In genomic region chr5:68443091-68443490, GRCh38 we compare ENCODE assay signal across 20 cellular contexts.
"Had no signal": no experiment of that assay in that cellular context is flagged by ENCODE, and none has a peak within 500 bp of the region (broad histone marks: within the 10 kb centered on the region; RNA-seq: fewer than 3 reads in every experiment).

No MANE protein-coding gene starts in this region.

- H3K27ac ChIP-seq: VCaP had no signal

- DNase-seq: activated CD4-positive, alpha-beta memory T cell treated with anti-CD3 and anti-CD28 coated beads for 36 hours; activated CD4-positive, alpha-beta T cell treated with anti-CD3 and anti-CD28 coated beads, Interleukin-2, amount 10 ng/mL, durations not matched to agents 7 days and 5 days; activated CD4-positive, CD25-positive, alpha-beta regulatory T cell; activated CD8-positive, alpha-beta memory T cell treated with anti-CD3 and anti-CD28 coated beads for 24 hours; activated gamma-delta T cell; activated naive CD4-positive, alpha-beta T cell treated with anti-CD3 and anti-CD28 coated beads for 36 hours; activated T-cell treated with anti-CD3 and anti-CD28 coated beads, Interleukin-2, amount 50 U/mL, for 4 hours; caudate nucleus; MM.1S; NCI-H1105 treated with DMSO at 0.1 percent for 48 hours; NCI-H1436 treated with DMSO at 0.1 percent for 48 hours; NCI-H187; NCI-H2081; NCI-H510A treated with DMSO at 0.1 percent for 48 hours; PC-3; SHP77 treated with DMSO at 0.1 percent for 48 hours; T-cell had no signal

- ATAC-seq: activated T-cell treated with anti-CD3 and anti-CD28 coated beads, Interleukin-2, amount 50 U/mL, for 4 hours; activated T-helper 17 cell treated with anti-CD3 and anti-CD28 coated beads, Interleukin-2, amount 50 U/mL, for 72 hours; PC-3; T-cell had no signal

- FAIRE-seq: RCC 7860 had no signal
